21 cellular contexts compared by ENCODE assay signal in genomic region chr4:142718981-142719380, GRCh38.
"Had no signal": no experiment of that assay in that cellular context is flagged by ENCODE, and none has a peak within 500 bp of the region (broad histone marks: within the 10 kb centered on the region; RNA-seq: fewer than 3 reads in every experiment).

No MANE protein-coding gene starts in this region.

- H3K9me3 Mint-ChIP-seq: natural killer cell; neural crest cell; stimulated activated naive B cell treated with anti-CD40 and anti-IgM and Interleukin-4, amounts not matched to agents 10 μg/mL and 1 μg/mL and 100 μg/mL, for 72 hours; stimulated activated naive CD8-positive, alpha-beta T cell treated with anti-CD3 and anti-CD28 coated beads, Interleukin-15, amount 100 ng/mL, for 72 hours had no signal

- H3K27ac ChIP-seq: dorsolateral prefrontal cortex, esophagus squamous epithelium, heart left ventricle, spleen, thoracic aorta, transverse colon had no signal

- H3K36me3 Mint-ChIP-seq: natural killer cell; stimulated activated naive B cell treated with anti-CD40 and anti-IgM and Interleukin-4, amounts not matched to agents 10 μg/mL and 1 μg/mL and 100 μg/mL, for 72 hours had no signal

- DNase-seq: cortex of kidney; dorsolateral prefrontal cortex; effector CD8-positive, alpha-beta T cell; esophagus squamous epithelium; foreskin melanocyte; heart left ventricle; hippocampal formation; kidney glomerular epithelial cell; natural killer cell; posterior cingulate gyrus; spleen; stimulated activated CD4-positive, alpha-beta T cell treated with anti-CD3 and anti-CD28 coated beads, Interleukin-15, amount 100 ng/mL, for 24 hours; stimulated activated CD4-positive, alpha-beta T cell treated with anti-CD3 and anti-CD28 coated beads, Interleukin-1b, Interleukin-23, amount 100 ng/mL, for 48 hours; stimulated activated CD4-positive, alpha-beta T cell treated with anti-CD3 and anti-CD28 coated beads, Interleukin-4, amount 100 ng/mL, for 4 hours; stimulated activated naive B cell treated with anti-CD40 and anti-IgM and Interleukin-4, amounts not matched to agents 10 μg/mL and 1 μg/mL and 100 μg/mL, for 72 hours; stimulated activated naive CD8-positive, alpha-beta T cell treated with anti-CD3 and anti-CD28 coated beads, Interleukin-15, amount 100 ng/mL, for 72 hours; transverse colon had no signal

- H3K4me3 Mint-ChIP-seq: natural killer cell; neural crest cell; stimulated activated naive B cell treated with anti-CD40 and anti-IgM and Interleukin-4, amounts not matched to agents 10 μg/mL and 1 μg/mL and 100 μg/mL, for 72 hours; stimulated activated naive CD8-positive, alpha-beta T cell treated with anti-CD3 and anti-CD28 coated beads, Interleukin-15, amount 100 ng/mL, for 72 hours had no signal

- H3K27me3 Mint-ChIP-seq: stimulated activated naive B cell treated with anti-CD40 and anti-IgM and Interleukin-4, amounts not matched to agents 10 μg/mL and 1 μg/mL and 100 μg/mL, for 72 hours; stimulated activated naive CD8-positive, alpha-beta T cell treated with anti-CD3 and anti-CD28 coated beads, Interleukin-15, amount 100 ng/mL, for 72 hours had no signal

- H3K36me3 ChIP-seq: esophagus squamous epithelium, heart left ventricle, spleen, thoracic aorta, transverse colon had no signal

- H3K27ac Mint-ChIP-seq: natural killer cell; stimulated activated naive B cell treated with anti-CD40 and anti-IgM and Interleukin-4, amounts not matched to agents 10 μg/mL and 1 μg/mL and 100 μg/mL, for 72 hours; stimulated activated naive CD8-positive, alpha-beta T cell treated with anti-CD3 and anti-CD28 coated beads, Interleukin-15, amount 100 ng/mL, for 72 hours had no signal

- H3K4me3 ChIP-seq: dorsolateral prefrontal cortex, esophagus squamous epithelium, heart left ventricle, spleen, thoracic aorta, transverse colon had no signal

- H3K27me3 ChIP-seq: dorsolateral prefrontal cortex, esophagus squamous epithelium, heart left ventricle, spleen, transverse colon had no signal

- ATAC-seq: heart left ventricle; left lobe of liver; natural killer cell; sciatic nerve; stimulated activated naive B cell treated with anti-CD40 and anti-IgM and Interleukin-4, amounts not matched to agents 10 μg/mL and 1 μg/mL and 100 μg/mL, for 72 hours; stimulated activated naive CD8-positive, alpha-beta T cell treated with anti-CD3 and anti-CD28 coated beads, Interleukin-15, amount 100 ng/mL, for 72 hours had no signal

- H3K4me1 Mint-ChIP-seq: natural killer cell; neural crest cell; stimulated activated naive B cell treated with anti-CD40 and anti-IgM and Interleukin-4, amounts not matched to agents 10 μg/mL and 1 μg/mL and 100 μg/mL, for 72 hours had no signal

- H3K4me1 ChIP-seq: esophagus squamous epithelium, spleen, transverse colon had no signal

- H3K9me3 ChIP-seq: esophagus squamous epithelium, heart left ventricle, thoracic aorta, transverse colon had no signal
